In the genomic region with DNA sequence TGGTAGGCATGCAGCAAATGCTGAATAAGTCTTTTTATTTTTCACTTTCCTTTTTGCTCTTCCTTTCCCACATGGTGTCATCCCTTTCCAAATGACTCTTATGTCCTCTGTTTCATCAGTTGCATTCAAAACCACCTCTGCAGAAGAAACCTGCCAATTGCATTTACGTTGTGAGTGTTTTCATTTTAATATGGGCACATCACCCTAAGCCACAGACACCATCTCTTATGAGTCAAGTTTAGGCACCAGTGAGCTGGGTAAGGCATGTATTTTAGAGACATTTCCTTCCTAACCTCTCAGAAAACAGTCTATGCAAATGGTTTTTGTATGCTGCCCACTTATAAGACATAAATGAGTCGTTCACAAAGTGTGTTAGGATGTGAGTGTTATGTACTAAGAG, we compare ENCODE assay signal across 17 cellular contexts.
"Had no signal": no experiment of that assay in that cellular context is flagged by ENCODE, and none has a peak within 500 bp of the region (broad histone marks: within the 10 kb centered on the region; RNA-seq: fewer than 3 reads in every experiment).

No MANE protein-coding gene starts in this region.

- H3K27ac Mint-ChIP-seq: naive B cell; nephron progenitor cell; stimulated activated naive B cell treated with anti-CD40 and anti-IgM and Interleukin-4, amounts not matched to agents 10 μg/mL and 1 μg/mL and 100 μg/mL, for 72 hours had no signal

- DNase-seq: effector memory CD4-positive, alpha-beta T cell; glutamatergic neuron; kidney; left colon; left ventricle myocardium superior; mesendoderm; naive B cell; nephron progenitor cell; right lobe of liver; spleen; stimulated activated CD4-positive, alpha-beta T cell treated with anti-CD3 and anti-CD28 coated beads, Interleukin-15, amount 100 ng/mL, for 24 hours; stimulated activated CD4-positive, alpha-beta T cell treated with anti-CD3 and anti-CD28 coated beads, Interleukin-1b, Interleukin-23, amount 100 ng/mL, for 48 hours; stimulated activated CD4-positive, alpha-beta T cell treated with anti-CD3 and anti-CD28 coated beads, Interleukin-4, amount 100 ng/mL, for 24 hours; stimulated activated naive B cell treated with anti-CD40 and anti-IgM and Interleukin-4, amounts not matched to agents 10 μg/mL and 1 μg/mL and 100 μg/mL, for 72 hours; upper lobe of left lung; uterus had no signal

- H3K4me3 Mint-ChIP-seq: naive B cell; nephron progenitor cell; stimulated activated naive B cell treated with anti-CD40 and anti-IgM and Interleukin-4, amounts not matched to agents 10 μg/mL and 1 μg/mL and 100 μg/mL, for 72 hours had no signal

- H3K4me1 Mint-ChIP-seq: naive B cell; stimulated activated naive B cell treated with anti-CD40 and anti-IgM and Interleukin-4, amounts not matched to agents 10 μg/mL and 1 μg/mL and 100 μg/mL, for 72 hours had no signal

- ATAC-seq: esophagus mucosa; left colon; left ventricle myocardium superior; right lobe of liver; stimulated activated naive B cell treated with anti-CD40 and anti-IgM and Interleukin-4, amounts not matched to agents 10 μg/mL and 1 μg/mL and 100 μg/mL, for 72 hours had no signal

- H3K27me3 Mint-ChIP-seq: naive B cell; stimulated activated naive B cell treated with anti-CD40 and anti-IgM and Interleukin-4, amounts not matched to agents 10 μg/mL and 1 μg/mL and 100 μg/mL, for 72 hours had no signal

- H3K36me3 Mint-ChIP-seq: naive B cell had no signal
